31 cellular contexts compared by ENCODE assay signal in the genomic region with DNA sequence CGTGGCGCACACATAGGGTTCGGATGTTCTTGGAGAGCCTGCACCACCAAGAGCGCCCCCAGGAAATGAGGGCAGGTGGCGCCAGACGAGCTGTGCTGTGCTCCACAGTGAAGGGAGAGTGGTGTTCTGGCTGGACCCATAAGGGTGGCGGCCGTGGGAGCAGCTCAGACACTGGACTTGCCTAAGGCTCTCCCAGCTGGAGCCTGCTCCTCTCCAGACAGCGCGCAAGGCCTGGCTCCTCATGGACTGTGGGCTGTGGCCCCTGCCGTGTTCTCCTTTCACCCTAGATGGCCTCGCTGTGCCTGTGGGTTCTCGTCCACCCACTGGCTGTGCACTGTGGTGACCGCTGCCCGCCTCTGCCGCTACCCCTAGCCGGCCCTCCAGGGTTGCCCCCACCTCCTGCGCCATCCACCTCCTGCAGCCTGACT.
DNase-seq lines count a peak whose midpoint lies in the region; ATAC-seq and TF ChIP-seq lines count a peak whose summit lies in the region.
"Had no signal": no experiment of that assay in that cellular context is flagged by ENCODE, and none has a peak within 500 bp of the region (broad histone marks: within the 10 kb centered on the region; RNA-seq: fewer than 3 reads in every experiment).

No MANE protein-coding gene starts in this region.

- H3K9me3 Mint-ChIP-seq in activated CD4-positive, alpha-beta T cell treated with anti-CD3 and anti-CD28 coated beads for 36 hours (ENCODE audit: low read depth), result peaks cover 13% of the 10 kb centered on the region
- H3K9me3 Mint-ChIP-seq in stimulated activated effector memory CD8-positive, alpha-beta T cell treated with anti-CD3 and anti-CD28 coated beads, Interleukin-12 subunit alpha, Interleukin-12 subunit beta, amount 100 ng/mL, for 72 hours, result peaks cover 5% of the 10 kb centered on the region

- intact Hi-C loops in activated CD4-positive, alpha-beta T cell treated with anti-CD3 and anti-CD28 coated beads for 36 hours (cut with DNase I, micrococcal nuclease), result loop anchor here in 1 of 2 experiments (10.0 kb wide), 1 partner anchor 357 kb away; no protein-coding TSS in a partner anchor
- intact Hi-C loops in Panc1 (cut with micrococcal nuclease; ENCODE audit: unreplicated experiment) (no loop called here), left lung (cut with DNase I) (no loop called here)

- H3K27ac Mint-ChIP-seq in activated CD4-positive, alpha-beta T cell treated with anti-CD3 and anti-CD28 coated beads for 36 hours, result peak overlapping the region; percentile 34
- H3K27ac Mint-ChIP-seq in stimulated activated effector memory CD8-positive, alpha-beta T cell treated with anti-CD3 and anti-CD28 coated beads, Interleukin-12 subunit alpha, Interleukin-12 subunit beta, amount 100 ng/mL, for 72 hours, result peak overlapping the region; percentile 33
- H3K27ac Mint-ChIP-seq: activated CD8-positive, alpha-beta T cell treated with anti-CD3 and anti-CD28 coated beads for 36 hours had no signal

- ATAC-seq in activated CD4-positive, alpha-beta T cell treated with anti-CD3 and anti-CD28 coated beads for 36 hours, result no peak
- ATAC-seq in Panc1 (peak; percentile 38; the same call in 1 of the 2 replicates), left lung (peak; percentile 24), GM19467 (IDR thresholded peaks at IDR 0.05; ENCODE audit: unreplicated experiment) (no peak), GM19452 (IDR thresholded peaks at IDR 0.05; ENCODE audit: unreplicated experiment) (no peak)
- no peak for ATAC-seq in stimulated activated effector memory CD8-positive, alpha-beta T cell treated with anti-CD3 and anti-CD28 coated beads, Interleukin-12 subunit alpha, Interleukin-12 subunit beta, amount 100 ng/mL, for 72 hours
- ATAC-seq: activated CD4-positive, CD25-positive, alpha-beta regulatory T cell treated with anti-CD3 and anti-CD28 coated beads, Interleukin-2, amount 50 U/mL, for 24 hours; activated CD8-positive, alpha-beta T cell treated with anti-CD3 and anti-CD28 coated beads for 36 hours; stimulated activated naive CD8-positive, alpha-beta T cell treated with anti-CD3 and anti-CD28 coated beads, Interleukin-15, Interleukin-2, amounts not matched to agents 100 U/mL and 50 U/mL, for 24 hours had no signal

- no peaks in the 10 kb centered on the region for H3K36me3 ChIP-seq in Panc1 (ENCODE audit: control insufficient read depth, insufficient read depth, low read length)
- H3K36me3 ChIP-seq in left lung, result peaks cover 0 to 26% of the 10 kb centered on the region in 2 donors

- no TSS peak for BruUV-seq in Panc1 (replicated peaks; lab: Mats Ljungman, UMichigan)

- H3K9me3 ChIP-seq in Panc1 (ENCODE audit: control insufficient read depth, insufficient read depth, low read depth, low read length), result no peaks in the 10 kb centered on the region; the same call in 1 of the 2 replicates
- peaks cover 0 to 9% of the 10 kb centered on the region in 2 donors for H3K9me3 ChIP-seq in left lung
- H3K9me3 ChIP-seq: adrenal gland, sigmoid colon, testis, vagina had no signal

- H3K4me3 Mint-ChIP-seq in activated CD4-positive, alpha-beta T cell treated with anti-CD3 and anti-CD28 coated beads for 36 hours, result no peak overlapping the region
- no peak overlapping the region for H3K4me3 Mint-ChIP-seq in stimulated activated effector memory CD8-positive, alpha-beta T cell treated with anti-CD3 and anti-CD28 coated beads, Interleukin-12 subunit alpha, Interleukin-12 subunit beta, amount 100 ng/mL, for 72 hours
- H3K4me3 Mint-ChIP-seq: activated CD8-positive, alpha-beta T cell treated with anti-CD3 and anti-CD28 coated beads for 36 hours; brain had no signal

- in situ Hi-C loops in Panc1 (cut with HindIII; ENCODE audit: low pct_unique_long_range_greater_than_20kb, low sequenced_read_pairs), result no loop called here

- TF ChIP-seq CTCF in Panc1 (IDR thresholded peaks at IDR 0.05), result no peak
- TF ChIP-seq CTCF in left lung (IDR thresholded peaks at IDR 0.05), result no peak

- POLR2A ChIA-PET in activated CD4-positive, alpha-beta T cell treated with anti-CD3 and anti-CD28 coated beads for 36 hours (lab: Charles Lee), result no interaction called here
- POLR2A ChIA-PET in Panc1 (lab: Charles Lee), result no interaction called here

- H3K4me3 ChIP-seq in Panc1 (ENCODE audit: low read depth in 2 of 2, low read length in 2 of 2) (no peak overlapping the region), left lung (no peak overlapping the region)
- H3K4me3 ChIP-seq: adrenal gland, sigmoid colon, SJSA1, testis, vagina had no signal

- H3K4me1 ChIP-seq in Panc1 (ENCODE audit: control insufficient read depth, insufficient read depth, low read length), result no peaks in the 10 kb centered on the region
- peaks cover 0 to 4% of the 10 kb centered on the region in 2 donors for H3K4me1 ChIP-seq in left lung
- H3K4me1 ChIP-seq: SJSA1, testis had no signal

- H3K36me3 Mint-ChIP-seq in activated CD4-positive, alpha-beta T cell treated with anti-CD3 and anti-CD28 coated beads for 36 hours (ENCODE audit: low read depth), result peaks cover 46% of the 10 kb centered on the region
- peaks cover 60% of the 10 kb centered on the region for H3K36me3 Mint-ChIP-seq in stimulated activated effector memory CD8-positive, alpha-beta T cell treated with anti-CD3 and anti-CD28 coated beads, Interleukin-12 subunit alpha, Interleukin-12 subunit beta, amount 100 ng/mL, for 72 hours

- DNase-seq in activated CD4-positive, alpha-beta T cell treated with anti-CD3 and anti-CD28 coated beads for 36 hours, result no peak
- no peak for DNase-seq in activated CD4-positive, alpha-beta T cell treated with anti-CD3 and anti-CD28 coated beads for 4 hours
- no peak for DNase-seq in Panc1 (ENCODE audit: low read depth, low spot score)
- peak in 1 of 2 donors; percentile 65 for DNase-seq in left lung
- no peak for DNase-seq in stimulated activated effector memory CD8-positive, alpha-beta T cell treated with anti-CD3 and anti-CD28 coated beads, Interleukin-12 subunit alpha, Interleukin-12 subunit beta, amount 100 ng/mL, for 72 hours (ENCODE audit: low spot score in 2 of 2)
- DNase-seq in NCI-H2081 treated with DMSO at 0.1 percent for 48 hours (lab: John Stamatoyannopoulos, UW), result no peak
- DNase-seq: activated CD8-positive, alpha-beta T cell treated with anti-CD3 and anti-CD28 coated beads for 36 hours; activated gamma-delta T cell treated with Interleukin-2 at 50 U/mL for 16 hours; activated T-cell treated with anti-CD3 and anti-CD28 coated beads for 4 hours; adrenal gland; CD4-positive, alpha-beta memory T cell; cerebellar nuclear complex; dorsolateral prefrontal cortex; midbrain; natural killer cell; NCI-H1105; NCI-H187 treated with DMSO at 0.1 percent for 48 hours; NCI-H2227 treated with DMSO at 0.1 percent for 48 hours; NCI-H69; sigmoid colon; stimulated activated CD4-positive, alpha-beta T cell treated with anti-CD3 and anti-CD28 coated beads, Interleukin-4, amount 100 ng/mL, for 4 hours; stimulated activated naive CD8-positive, alpha-beta T cell treated with anti-CD3 and anti-CD28 coated beads, Interleukin-15, Interleukin-2, amounts not matched to agents 100 U/mL and 50 U/mL, for 24 hours; testis had no signal

- H3K4me1 Mint-ChIP-seq in activated CD4-positive, alpha-beta T cell treated with anti-CD3 and anti-CD28 coated beads for 36 hours, result peaks cover 46% of the 10 kb centered on the region
- peaks cover 49% of the 10 kb centered on the region for H3K4me1 Mint-ChIP-seq in stimulated activated effector memory CD8-positive, alpha-beta T cell treated with anti-CD3 and anti-CD28 coated beads, Interleukin-12 subunit alpha, Interleukin-12 subunit beta, amount 100 ng/mL, for 72 hours

- H3K27me3 Mint-ChIP-seq in activated CD4-positive, alpha-beta T cell treated with anti-CD3 and anti-CD28 coated beads for 36 hours, result no peaks in the 10 kb centered on the region
- H3K27me3 Mint-ChIP-seq: activated CD8-positive, alpha-beta T cell treated with anti-CD3 and anti-CD28 coated beads for 36 hours; brain; CD4-positive, alpha-beta memory T cell; IgD-negative memory B cell had no signal

- no peaks in the 10 kb centered on the region for H3K27me3 ChIP-seq in Panc1 (ENCODE audit: control insufficient read depth, insufficient read depth, low read length)
- H3K27me3 ChIP-seq in left lung, result no peaks in the 10 kb centered on the region
- H3K27me3 ChIP-seq: adrenal gland, dorsolateral prefrontal cortex, sigmoid colon, SJSA1, testis, vagina had no signal

- CTCF ChIA-PET in activated CD4-positive, alpha-beta T cell treated with anti-CD3 and anti-CD28 coated beads for 36 hours (lab: Charles Lee), result no interaction called here
- CTCF ChIA-PET in Panc1 (lab: Charles Lee), result no interaction called here

- H3K27ac ChIP-seq in Panc1 (ENCODE audit: low read length) (no peak overlapping the region), left lung (no peak overlapping the region)
- H3K27ac ChIP-seq: 22Rv1, adrenal gland, sigmoid colon, SJSA1, testis, vagina had no signal

Comparison
In these comparisons a context has a peak if more than half of its experiments do, and no peak if none do; other contexts are left out.
1. ATAC-seq: peak in Panc1 (single experiment) and left lung (single experiment); none in activated CD4-positive, alpha-beta T cell treated with anti-CD3 and anti-CD28 coated beads for 36 hours (single experiment), stimulated activated effector memory CD8-positive, alpha-beta T cell treated with anti-CD3 and anti-CD28 coated beads, Interleukin-12 subunit alpha, Interleukin-12 subunit beta, amount 100 ng/mL, for 72 hours (single experiment), GM19467 (single experiment) and GM19452 (single experiment).